In the genomic region with DNA sequence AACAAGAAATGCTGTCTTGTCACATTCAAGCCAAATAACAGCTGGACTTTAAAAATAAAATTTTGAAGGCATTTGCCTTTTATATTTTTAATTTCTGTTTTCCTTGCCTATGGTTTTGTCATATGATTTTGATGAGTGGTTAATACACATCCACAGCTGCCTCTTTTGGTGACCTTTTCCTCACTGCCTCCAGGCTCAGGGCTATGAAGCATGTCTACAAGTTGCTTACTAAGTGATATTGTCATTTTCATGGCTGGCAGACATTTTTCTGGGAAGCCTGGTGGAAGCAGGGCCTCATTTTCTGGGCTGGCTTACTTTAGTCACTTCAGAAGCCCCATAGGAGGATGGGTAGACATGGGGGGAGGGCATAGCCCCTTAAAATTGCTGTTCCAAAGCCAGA, we compare ENCODE assay signal across 1 cellular context.
TF ChIP-seq lines count a peak whose summit lies in the region.

No MANE protein-coding gene starts in this region.

TF ChIP-seq in IMR-90, 13 proteins besides CTCF, POLR2A, EP300 and RAD21 (continued from another document):
- TF ChIP-seq RCOR1 (IDR thresholded peaks at IDR 0.05; ENCODE audit: insufficient replicate concordance, low read length): no peak
- no peak for TF ChIP-seq MAFK (IDR thresholded peaks at IDR 0.05; ENCODE audit: low read depth, low read length)
- no peak for TF ChIP-seq MAZ (IDR thresholded peaks at IDR 0.05; ENCODE audit: borderline replicate concordance, low read depth, low read length)
- no peak for TF ChIP-seq CEBPB (IDR thresholded peaks at IDR 0.05; ENCODE audit: low read depth, low read length)
TF ChIP-seq in IMR-90: peak in this region for 0.
